ENCODE assay signal across 1 cellular context in the genomic region with DNA sequence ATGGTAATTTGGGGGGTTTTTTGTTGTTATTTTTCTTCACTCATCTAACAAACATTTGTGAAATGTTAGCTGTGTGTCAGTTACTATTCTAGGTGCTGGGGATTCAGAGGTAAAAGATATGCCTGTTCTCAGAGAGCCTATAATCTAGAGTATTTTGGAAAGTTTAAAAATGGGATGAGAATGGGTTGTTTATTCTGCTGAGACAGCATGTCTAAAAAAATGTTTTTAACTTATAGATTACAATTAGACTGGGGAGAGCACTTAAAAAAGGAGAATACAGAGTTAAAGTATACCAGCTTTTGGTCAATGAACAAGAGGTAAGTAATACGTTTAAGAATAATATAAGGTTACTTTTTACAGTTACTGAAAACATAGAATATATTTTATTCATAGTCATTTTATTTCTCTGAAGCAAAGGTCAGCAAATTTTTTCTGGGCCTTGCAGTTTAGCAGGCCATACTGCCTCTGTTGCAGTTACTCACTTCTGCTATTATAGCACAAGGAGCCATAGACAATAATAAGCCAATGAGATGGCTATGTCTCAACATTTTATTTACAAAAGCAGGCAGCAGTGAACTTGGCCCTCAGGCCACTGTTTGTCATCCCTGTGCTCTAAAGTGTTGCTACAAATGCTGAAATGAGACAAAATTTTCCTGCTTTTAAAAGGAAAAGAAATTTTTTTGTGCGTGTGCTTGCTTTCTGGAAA.
TF ChIP-seq lines count a peak whose summit lies in the region.

No MANE protein-coding gene starts in this region.

TF ChIP-seq in IMR-90, 13 proteins besides CTCF, POLR2A, EP300 and RAD21:
- TF ChIP-seq NFE2L2 (IDR thresholded peaks at IDR 0.05; ENCODE audit: low read depth, low read length) (no peak), CEBPB (IDR thresholded peaks at IDR 0.05; ENCODE audit: low read depth, low read length) (no peak), CHD1 (IDR thresholded peaks at IDR 0.05; ENCODE audit: low read depth, low read length) (no peak), SMC3 (IDR thresholded peaks at IDR 0.05; ENCODE audit: low read depth, low read length) (no peak), FOS (IDR thresholded peaks at IDR 0.05; ENCODE audit: low read depth, low read length) (no peak), RCOR1 (IDR thresholded peaks at IDR 0.05; ENCODE audit: insufficient replicate concordance, low read length) (no peak), MAZ (IDR thresholded peaks at IDR 0.05; ENCODE audit: borderline replicate concordance, low read depth, low read length) (no peak), MXI1 (IDR thresholded peaks at IDR 0.05; ENCODE audit: borderline replicate concordance, low read depth, low read length) (no peak), MAFK (IDR thresholded peaks at IDR 0.05; ENCODE audit: low read depth, low read length) (no peak; the same call in none of the 2 replicates), RFX5 (IDR thresholded peaks at IDR 0.05; ENCODE audit: low read depth, low read length) (no peak), BHLHE40 (IDR thresholded peaks at IDR 0.05; ENCODE audit: low read depth, low read length) (no peak)
- TF ChIP-seq, protein P1, sequence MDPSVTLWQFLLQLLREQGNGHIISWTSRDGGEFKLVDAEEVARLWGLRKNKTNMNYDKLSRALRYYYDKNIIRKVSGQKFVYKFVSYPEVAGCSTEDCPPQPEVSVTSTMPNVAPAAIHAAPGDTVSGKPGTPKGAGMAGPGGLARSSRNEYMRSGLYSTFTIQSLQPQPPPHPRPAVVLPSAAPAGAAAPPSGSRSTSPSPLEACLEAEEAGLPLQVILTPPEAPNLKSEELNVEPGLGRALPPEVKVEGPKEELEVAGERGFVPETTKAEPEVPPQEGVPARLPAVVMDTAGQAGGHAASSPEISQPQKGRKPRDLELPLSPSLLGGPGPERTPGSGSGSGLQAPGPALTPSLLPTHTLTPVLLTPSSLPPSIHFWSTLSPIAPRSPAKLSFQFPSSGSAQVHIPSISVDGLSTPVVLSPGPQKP (IDR thresholded peaks at IDR 0.05; ENCODE audit: borderline replicate concordance, low read depth, low read length) = no peak
- TF ChIP-seq, protein P2, sequence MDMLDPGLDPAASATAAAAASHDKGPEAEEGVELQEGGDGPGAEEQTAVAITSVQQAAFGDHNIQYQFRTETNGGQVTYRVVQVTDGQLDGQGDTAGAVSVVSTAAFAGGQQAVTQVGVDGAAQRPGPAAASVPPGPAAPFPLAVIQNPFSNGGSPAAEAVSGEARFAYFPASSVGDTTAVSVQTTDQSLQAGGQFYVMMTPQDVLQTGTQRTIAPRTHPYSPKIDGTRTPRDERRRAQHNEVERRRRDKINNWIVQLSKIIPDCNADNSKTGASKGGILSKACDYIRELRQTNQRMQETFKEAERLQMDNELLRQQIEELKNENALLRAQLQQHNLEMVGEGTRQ (IDR thresholded peaks at IDR 0.05; ENCODE audit: low read depth, low read length) = no peak
TF ChIP-seq in IMR-90: peak in this region for 0.
